In genomic region chr22:32120603-32121002, GRCh38 we compare ENCODE assay signal across 28 cellular contexts. TPM values are rescaled to one million over a fixed set of nuclear protein-coding genes. Genes with fewer than 3 reads are reported as not detected.
"Had no signal": no experiment of that assay in that cellular context is flagged by ENCODE, and none has a peak within 500 bp of the region (broad histone marks: within the 10 kb centered on the region; RNA-seq: fewer than 3 reads in every experiment).

No MANE protein-coding gene starts in this region.

- H3K4me1 ChIP-seq: stomach, suprapubic skin, testis, thyroid gland, tibial artery, tibial nerve, transverse colon, upper lobe of left lung, uterus, vagina had no signal

- ATAC-seq: stimulated activated memory B cell treated with anti-CD40 and anti-IgM and Interleukin-4, amounts not matched to agents 10 μg/mL and 1 μg/mL and 100 μg/mL, for 72 hours; stimulated activated naive B cell treated with anti-CD40 and anti-IgM and Interleukin-4, amounts not matched to agents 10 μg/mL and 1 μg/mL and 100 μg/mL, for 72 hours; stimulated activated naive CD8-positive, alpha-beta T cell treated with anti-CD3 and anti-CD28 coated beads, Interleukin-15, amount 100 ng/mL, for 72 hours; stimulated activated naive CD8-positive, alpha-beta T cell treated with anti-CD3 and anti-CD28 coated beads, Interleukin-15, Interleukin-2, amounts not matched to agents 100 U/mL and 50 U/mL, for 24 hours had no signal

- H3K27ac ChIP-seq: stomach, suprapubic skin, testis, thoracic aorta, thyroid gland, tibial artery, tibial nerve, transverse colon, upper lobe of left lung, uterus, vagina had no signal

- H3K36me3 ChIP-seq: stomach, suprapubic skin, thoracic aorta, thyroid gland, tibial artery, tibial nerve, transverse colon, upper lobe of left lung, uterus, vagina had no signal

- DNase-seq: stimulated activated CD4-positive, alpha-beta T cell treated with anti-CD3 and anti-CD28 coated beads, Interleukin-2, amount 100 ng/mL, for 48 hours; stimulated activated CD4-positive, alpha-beta T cell treated with anti-CD3 and anti-CD28 coated beads, Interleukin-4, amount 100 ng/mL, for 1 hour; stimulated activated CD4-positive, alpha-beta T cell treated with anti-CD3 and anti-CD28 coated beads, Interleukin-4, amount 100 ng/mL, for 24 hours; stimulated activated CD4-positive, alpha-beta T cell treated with anti-CD3 and anti-CD28 coated beads, Interleukin-4, amount 100 ng/mL, for 4 hours; stimulated activated CD8-positive, alpha-beta memory T cell treated with anti-CD3 and anti-CD28 coated beads, Interleukin-4, amount 100 ng/mL, for 48 hours; stimulated activated naive B cell treated with anti-CD40 and anti-IgM and Interleukin-4, amounts not matched to agents 10 μg/mL and 1 μg/mL and 100 μg/mL, for 72 hours; stimulated activated naive CD4-positive, alpha-beta T cell; stimulated activated naive CD4-positive, alpha-beta T cell treated with Interleukin-2 at 50 U/mL for 16 hours; stimulated activated naive CD8-positive, alpha-beta T cell treated with anti-CD3 and anti-CD28 coated beads, Interleukin-15, amount 100 ng/mL, for 72 hours; stimulated activated naive CD8-positive, alpha-beta T cell treated with anti-CD3 and anti-CD28 coated beads, Interleukin-15, Interleukin-2, amounts not matched to agents 100 U/mL and 50 U/mL, for 24 hours; stomach; substantia nigra; testis; thyroid gland; tibial artery; transverse colon; trophoblast cell; uterus had no signal

- H3K4me3 ChIP-seq: stomach, suprapubic skin, thoracic aorta, thyroid gland, tibial artery, tibial nerve, transverse colon, upper lobe of left lung, uterus, vagina had no signal

- H3K27me3 ChIP-seq: suprapubic skin, testis, thyroid gland, tibial artery, tibial nerve, transverse colon, upper lobe of left lung, uterus, vagina had no signal

- H3K9me3 ChIP-seq: stomach, suprapubic skin, testis, thoracic aorta, thyroid gland, tibial artery, tibial nerve, transverse colon, upper lobe of left lung, uterus, vagina had no signal

RNA-seq across cellular contexts. Expression of gene C22orf42, which starts 38.5 kb away (rescaled TPM):
- total RNA-seq: stomach, subcutaneous adipose tissue, suprapubic skin, temporal lobe, thoracic aorta, thyroid gland, tibial nerve, transverse colon, upper lobe of left lung, ureter, urinary bladder, uterus, vagina had no signal
- polyA plus RNA-seq: urinary bladder had no signal
